9 cellular contexts compared by ENCODE assay signal in genomic region chr20:47304287-47304686, GRCh38. TPM values are rescaled to one million over a fixed set of nuclear protein-coding genes. Genes with fewer than 3 reads are reported as not detected.
DNase-seq lines count a peak whose midpoint lies in the region; ATAC-seq and TF ChIP-seq lines count a peak whose summit lies in the region.
"Had no signal": no experiment of that assay in that cellular context is flagged by ENCODE, and none has a peak within 500 bp of the region (broad histone marks: within the 10 kb centered on the region; RNA-seq: fewer than 3 reads in every experiment).

No MANE protein-coding gene starts in this region.

- H3K9me3 ChIP-seq in left ventricle myocardium inferior (replicated peaks) = no peaks in the 10 kb centered on the region

- no peak for ATAC-seq in HG03196 (IDR thresholded peaks at IDR 0.05; ENCODE audit: unreplicated experiment)
- no peak for ATAC-seq in HG02610 (IDR thresholded peaks at IDR 0.05; ENCODE audit: unreplicated experiment)

- H3K4me3 ChIP-seq in left ventricle myocardium inferior = no peak overlapping the region

- intact Hi-C loops in left ventricle myocardium inferior (cut with micrococcal nuclease) = no loop called here

- H3K27me3 ChIP-seq in left ventricle myocardium inferior (ENCODE audit: low read depth) = no peaks in the 10 kb centered on the region

- H3K4me1 ChIP-seq in left ventricle myocardium inferior = peaks cover 39% of the 10 kb centered on the region

- no peak for TF ChIP-seq CTCF in left ventricle myocardium inferior (IDR thresholded peaks at IDR 0.05; ENCODE audit: borderline replicate concordance)

- DNase-seq in HCEC 1CT (peak; percentile 45), RPMI7951 (ENCODE audit: low read depth) (peak; percentile 25), left ventricle myocardium inferior (no peak), renal cortical epithelial cell (ENCODE audit: low read depth) (peak; percentile 22), T1000 (lab: John Stamatoyannopoulos, UW) (no peak)
- DNase-seq in activated naive CD4-positive, alpha-beta T cell treated with Interleukin-2 at 50 U/mL for 16 hours = no peak
- DNase-seq: activated B cell treated with CpG ODN at 0.5 μM for 24 hours had no signal

- peak overlapping the region; percentile 60 for H3K27ac ChIP-seq in left ventricle myocardium inferior (replicated peaks)

- peaks cover 42% of the 10 kb centered on the region for H3K36me3 ChIP-seq in left ventricle myocardium inferior

RNA-seq across cellular contexts. Expression of gene ZMYND8, which starts 52.2 kb away (rescaled TPM):
- total RNA-seq in RPMI7951 (2014; rRNA removed; shearing (Covaris generic)) = 26.6 and 36.0 TPM in 2 replicates
- total RNA-seq in left ventricle myocardium inferior (37.9 TPM), renal cortical epithelial cell (11.8 and 21.9 TPM in 2 replicates)

Comparison
In these comparisons a context has a peak if more than half of its experiments do, and no peak if none do; other contexts are left out.
1. DNase-seq: peak in HCEC 1CT (single experiment), RPMI7951 (single experiment) and renal cortical epithelial cell (single experiment); none in left ventricle myocardium inferior (single experiment), T1000 (single experiment) and activated naive CD4-positive, alpha-beta T cell treated with Interleukin-2 at 50 U/mL for 16 hours (single experiment).